In the genomic region with DNA sequence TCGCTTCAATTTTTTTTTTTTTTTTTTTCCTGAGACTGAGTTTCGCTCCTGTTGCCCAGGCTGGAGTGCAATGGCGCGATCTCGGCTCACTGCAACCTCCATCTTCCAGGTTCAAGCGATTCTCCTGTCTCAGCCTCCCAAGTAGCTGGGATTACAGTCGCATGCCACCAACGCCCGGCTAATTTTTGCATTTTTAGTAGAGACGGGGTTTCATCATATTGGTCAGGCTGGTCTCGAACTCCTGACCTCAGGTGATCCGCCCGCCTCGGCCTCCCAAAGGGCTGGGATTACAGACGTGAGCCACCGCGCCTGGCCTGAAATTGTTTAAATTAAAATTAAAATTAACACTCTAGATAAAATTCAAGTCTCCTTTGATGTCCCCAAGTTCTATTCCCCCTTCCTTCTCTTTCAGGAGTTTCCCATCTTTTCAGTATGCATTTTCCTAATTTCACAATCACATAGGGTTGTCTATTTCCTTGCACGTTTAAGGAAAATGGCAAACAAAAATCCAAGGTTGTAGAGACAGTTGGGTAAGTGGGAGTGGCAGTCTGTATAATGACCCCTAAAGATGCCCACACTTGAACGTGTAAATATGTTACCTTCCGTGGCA, we compare ENCODE assay signal across 10 cellular contexts. TPM values are rescaled to one million over a fixed set of nuclear protein-coding genes. Genes with fewer than 3 reads are reported as not detected.
DNase-seq lines count a peak whose midpoint lies in the region; ATAC-seq and TF ChIP-seq lines count a peak whose summit lies in the region.
"Not testable (repeated sequence)": the region's sequence is repeated elsewhere in the genome, so short reads cannot be mapped to it uniquely, and the experiment has no call there.
"Had no signal": no experiment of that assay in that cellular context is flagged by ENCODE, and none has a peak within 500 bp of the region (broad histone marks: within the 10 kb centered on the region; RNA-seq: fewer than 3 reads in every experiment).

No MANE protein-coding gene starts in this region.

- H3K4me1 Mint-ChIP-seq in Calu3 (ENCODE audit: low read depth, unreplicated experiment) (peaks cover 35% of the 10 kb centered on the region), IgD-negative memory B cell (peaks cover 44 to 49% (median 48%) of the 10 kb centered on the region in 3 donors)
- H3K4me1 Mint-ChIP-seq in activated T-helper 1 cell treated with anti-CD3 and anti-CD28 coated beads, Interleukin-12 subunit alpha, Interleukin-12 subunit beta, Interleukin-2, Interleukin-4 antibody, amounts not matched to agents 30 ng/mL and 10 ng/mL and 1 ng/mL, durations not matched to agents 14 hours and 24 hours and 36 hours (ENCODE audit: low read depth), result peaks cover 64% of the 10 kb centered on the region

- not testable (repeated sequence) for H4K20me1 ChIP-seq in SK-N-SH (ENCODE audit: insufficient read depth)

- peak overlapping the region; percentile 92 for H2AFZ ChIP-seq in SK-N-SH (ENCODE audit: low read depth)

- H3F3A ChIP-seq in SK-N-SH (replicated peaks; ENCODE audit: insufficient read depth), result peaks cover 42% of the 10 kb centered on the region

- not testable (repeated sequence) for H3K9me2 ChIP-seq in SK-N-SH

- not testable (repeated sequence) for BruUV-seq in Calu3 (replicated peaks; lab: Mats Ljungman, UMichigan)

- not testable (repeated sequence) for TF ChIP-seq EP300 in SK-N-SH (IDR thresholded peaks at IDR 0.05; ENCODE audit: borderline replicate concordance in 1 of 2, low read depth in 1 of 2, low read length in 1 of 2); transverse colon (IDR thresholded peaks at IDR 0.05; ENCODE audit: low read depth)

- H3K9me3 Mint-ChIP-seq in Calu3 (ENCODE audit: low read depth, unreplicated experiment); IgD-negative memory B cell; activated T-helper 1 cell treated with anti-CD3 and anti-CD28 coated beads, Interleukin-12 subunit alpha, Interleukin-12 subunit beta, Interleukin-2, Interleukin-4 antibody, amounts not matched to agents 30 ng/mL and 10 ng/mL and 1 ng/mL, durations not matched to agents 14 hours and 24 hours and 36 hours: not testable (repeated sequence)

- peak overlapping the region; percentile 63; the same call in 1 of the 2 replicates for H3K9ac ChIP-seq in SK-N-SH

- not testable (repeated sequence) for DNase-seq in Calu3; SK-N-SH; activated T-helper 1 cell treated with anti-CD3 and anti-CD28 coated beads, Interleukin-12 subunit alpha, Interleukin-12 subunit beta, Interleukin-2, Interleukin-4 antibody, amounts not matched to agents 30 ng/mL and 10 ng/mL and 1 ng/mL, durations not matched to agents 14 hours and 24 hours and 36 hours (ENCODE audit: low spot score); dorsolateral prefrontal cortex; left lung; transverse colon

- peak overlapping the region; percentile 77 for H3K4me2 ChIP-seq in SK-N-SH

- H3K4me3 Mint-ChIP-seq in Calu3 (ENCODE audit: low read depth, unreplicated experiment) (peak overlapping the region; percentile 67), IgD-negative memory B cell (peak overlapping the region; percentile 68 to 97 (median 84))
- peak overlapping the region; percentile 83 for H3K4me3 Mint-ChIP-seq in activated T-helper 1 cell treated with anti-CD3 and anti-CD28 coated beads, Interleukin-12 subunit alpha, Interleukin-12 subunit beta, Interleukin-2, Interleukin-4 antibody, amounts not matched to agents 30 ng/mL and 10 ng/mL and 1 ng/mL, durations not matched to agents 14 hours and 24 hours and 36 hours

- TF ChIP-seq RAD21 in SK-N-SH (IDR thresholded peaks at IDR 0.05; ENCODE audit: low read length), result not testable (repeated sequence)

- H3K27me3 ChIP-seq in SK-N-SH (ENCODE audit: insufficient read depth); dorsolateral prefrontal cortex; left lung; neutrophil; transverse colon: not testable (repeated sequence)

- not testable (repeated sequence) for H3K27me3 Mint-ChIP-seq in Calu3 (ENCODE audit: unreplicated experiment); IgD-negative memory B cell; activated T-helper 1 cell treated with anti-CD3 and anti-CD28 coated beads, Interleukin-12 subunit alpha, Interleukin-12 subunit beta, Interleukin-2, Interleukin-4 antibody, amounts not matched to agents 30 ng/mL and 10 ng/mL and 1 ng/mL, durations not matched to agents 14 hours and 24 hours and 36 hours (ENCODE audit: insufficient read depth)

- in situ Hi-C loops in transverse colon (cut with MboI; ENCODE audit: low pct_ligation_motif_present in 1 of 4, low pct_unique_long_range_greater_than_20kb in 1 of 4, low sequenced_read_pairs in 3 of 4), result loop anchor here in 1 of 4 donors (5.0 kb wide), 1 partner anchor 101 kb away; a partner anchor contains a TSS

- WGBS in SK-N-SH (ENCODE audit: low lambda C conversion rate), result 25% methylated on average over 20 of the region's 20 CpGs
- WGBS in transverse colon (ENCODE audit: low coverage in 1 of 2), 2 donors, result 17 to 30% methylated on average over 15 to 20 of the region's 20 CpGs

- not testable (repeated sequence) for TF ChIP-seq POLR2A in transverse colon (IDR thresholded peaks at IDR 0.05)

- not testable (repeated sequence) for H3K9me3 ChIP-seq in SK-N-SH, left lung, neutrophil, transverse colon

- H3K79me2 ChIP-seq in SK-N-SH (ENCODE audit: insufficient read depth), result not testable (repeated sequence)

- not testable (repeated sequence) for H3K27ac ChIP-seq in SK-N-SH (ENCODE audit: low read depth in 2 of 2, low read length in 1 of 2); left lung; neutrophil
- H3K27ac ChIP-seq in dorsolateral prefrontal cortex (peak overlapping the region in 14 of 59 donors; percentile 27 to 97 (median 90)), transverse colon (peak overlapping the region in 2 of 4 donors; percentile 26 to 79)

- H3K4me3 ChIP-seq in SK-N-SH (ENCODE audit: low read depth in 2 of 2, low read length in 1 of 2), result peak overlapping the region; percentile 62 to 87
- peak overlapping the region in 56 of 59 donors; percentile 37 to 84 (median 67) for H3K4me3 ChIP-seq in dorsolateral prefrontal cortex
- peak overlapping the region; percentile 40 to 53 for H3K4me3 ChIP-seq in left lung
- H3K4me3 ChIP-seq in neutrophil (ENCODE audit: low read depth in 1 of 2, low read length in 1 of 2), result peak overlapping the region; percentile 66 to 72
- peak overlapping the region in 3 of 4 donors; percentile 31 to 62 (median 38) for H3K4me3 ChIP-seq in transverse colon

- not testable (repeated sequence) for TF ChIP-seq CTCF in Calu3 (IDR thresholded peaks at IDR 0.05; ENCODE audit: unreplicated experiment); SK-N-SH (IDR thresholded peaks at IDR 0.05); dorsolateral prefrontal cortex (IDR thresholded peaks at IDR 0.05 in 54 of 56, conservative IDR thresholded peaks at IDR 0.05 in 2 of 56; ENCODE audit: low read depth in 1 of 56, partially characterized antibody in 56 of 56); left lung (IDR thresholded peaks at IDR 0.05); neutrophil (IDR thresholded peaks at IDR 0.05); transverse colon (IDR thresholded peaks at IDR 0.05)

- POLR2A ChIA-PET in SK-N-SH (lab: Yijun Ruan, JAX), result interaction anchor here (0.6 kb wide), 1 partner anchor 101 kb away, joined by 3 read pairs; no protein-coding TSS in a partner anchor

- H3K4me1 ChIP-seq in SK-N-SH (ENCODE audit: control insufficient read depth in 1 of 2, insufficient read depth in 2 of 2, low read depth in 1 of 2, low read length in 1 of 2), result not testable (repeated sequence)
- H3K4me1 ChIP-seq in left lung (peaks cover 12 to 29% of the 10 kb centered on the region in 2 donors), neutrophil (ENCODE audit: control insufficient read depth in 1 of 2, insufficient read depth in 1 of 2, low read depth in 1 of 2, low read length in 1 of 2) (peaks cover 28% of the 10 kb centered on the region in 2 experiments), transverse colon (peaks cover 7 to 48% (median 12%) of the 10 kb centered on the region in 4 donors)

- H3K27ac Mint-ChIP-seq in Calu3 (ENCODE audit: unreplicated experiment) (peak overlapping the region; percentile 78), IgD-negative memory B cell (peak overlapping the region; percentile 71 to 100 (median 94))
- H3K27ac Mint-ChIP-seq in activated T-helper 1 cell treated with anti-CD3 and anti-CD28 coated beads, Interleukin-12 subunit alpha, Interleukin-12 subunit beta, Interleukin-2, Interleukin-4 antibody, amounts not matched to agents 30 ng/mL and 10 ng/mL and 1 ng/mL, durations not matched to agents 14 hours and 24 hours and 36 hours, result peak overlapping the region; percentile 46

- ATAC-seq in left lung, result not testable (repeated sequence)

- CTCF ChIA-PET in Calu3 (lab: Charles Lee), result interaction anchor here (0.5 to 1.0 kb wide), 8 partner anchors 9 to 207 kb away, joined by 3 to 6 read pairs (median 3); a partner anchor contains a TSS
- CTCF ChIA-PET in SK-N-SH (lab: Yijun Ruan, JAX), result interaction anchor here (0.6 to 9.3 kb wide), 9 partner anchors 10 to 114 kb away, joined by 3 to 115 read pairs (median 4); a partner anchor contains a TSS

- intact Hi-C loops in Calu3 (cut with micrococcal nuclease; ENCODE audit: unreplicated experiment), result loop anchor here (5.0 kb wide), 1 partner anchor 36 kb away; no protein-coding TSS in a partner anchor
- intact Hi-C loops in activated T-helper 1 cell treated with anti-CD3 and anti-CD28 coated beads, Interleukin-12 subunit alpha, Interleukin-12 subunit beta, Interleukin-2, Interleukin-4 antibody, amounts not matched to agents 30 ng/mL and 10 ng/mL and 1 ng/mL, durations not matched to agents 14 hours and 24 hours and 36 hours (cut with micrococcal nuclease), result loop anchor here (10.0 kb wide), 1 partner anchor 552 kb away; no protein-coding TSS in a partner anchor
- intact Hi-C loops in dorsolateral prefrontal cortex (cut with DNase I), result loop anchor here in 1 of 2 donors (10.0 kb wide), 1 partner anchor 682 kb away; no protein-coding TSS in a partner anchor
- intact Hi-C loops in left lung (cut with DNase I), result loop anchor here in 1 of 2 donors (5.0 kb wide), 1 partner anchor 101 kb away; a partner anchor contains a TSS
- intact Hi-C loops in transverse colon (cut with DNase I; ENCODE audit: low total_unique reads), result not testable (repeated sequence)

- H3K36me3 ChIP-seq in SK-N-SH (replicated peaks in 1 of 2; ENCODE audit: control insufficient read depth in 1 of 2, insufficient read depth in 2 of 2, low read length in 1 of 2); left lung; neutrophil; transverse colon: not testable (repeated sequence)

- H3K36me3 Mint-ChIP-seq in Calu3 (ENCODE audit: insufficient read depth, unreplicated experiment), result peaks cover 42% of the 10 kb centered on the region
- not testable (repeated sequence) for H3K36me3 Mint-ChIP-seq in IgD-negative memory B cell; activated T-helper 1 cell treated with anti-CD3 and anti-CD28 coated beads, Interleukin-12 subunit alpha, Interleukin-12 subunit beta, Interleukin-2, Interleukin-4 antibody, amounts not matched to agents 30 ng/mL and 10 ng/mL and 1 ng/mL, durations not matched to agents 14 hours and 24 hours and 36 hours (ENCODE audit: low read depth)

RNA-seq across cellular contexts. Expression of a gene that starts 9.4 kb away (rescaled TPM):
- total RNA-seq in Calu3 (2022) (25.8 and 31.8 TPM in 2 replicates), dorsolateral prefrontal cortex (10 to 100 TPM; 14.7 to 60.6 (median 28.2) TPM), left lung (10 to 100 TPM; 21.2 to 32.8 TPM), transverse colon (100 to 1,000 TPM in 1 of 4 donors, 10 to 100 TPM in 3; 22.2 to 223 (median 50.1) TPM)
- polyA plus RNA-seq in IgD-negative memory B cell (2.2 TPM), SK-N-SH (2012; rRNA removed) (8.0 and 10.4 TPM in 2 replicates)
- polyA plus RNA-seq in SK-N-SH (2012; cell fraction: cytosol; rRNA removed), result 3.8 and 5.6 TPM in 2 replicates
- polyA plus RNA-seq in SK-N-SH (2012; cell fraction: nucleus; rRNA removed), result 35.2 and 38.2 TPM in 2 replicates
- 28.3 and 30.5 TPM in 2 replicates for total RNA-seq in activated T-helper 1 cell treated with anti-CD3 and anti-CD28 coated beads, Interleukin-12 subunit alpha, Interleukin-12 subunit beta, Interleukin-2, Interleukin-4 antibody, amounts not matched to agents 30 ng/mL and 10 ng/mL and 1 ng/mL, durations not matched to agents 14 hours and 24 hours and 36 hours

RNA-seq across cellular contexts. Expression of a gene that starts 34.4 kb away (rescaled TPM):
- total RNA-seq in Calu3 (2022) (not detected in 2 replicates), dorsolateral prefrontal cortex (1 to 10 TPM in 30 of 120 experiments, under 1 TPM in 89, not detected in 1; 0.14 to 1.9 (median 0.70) TPM), left lung (under 1 TPM in 1 of 2 donors, not detected in 1; 0.10 TPM), transverse colon (not detected)
- polyA plus RNA-seq in IgD-negative memory B cell (0.20 TPM), SK-N-SH (2012; rRNA removed) (not detected in 2 replicates)
- not detected in 2 replicates for polyA plus RNA-seq in SK-N-SH (2012; cell fraction: cytosol; rRNA removed)
- polyA plus RNA-seq in SK-N-SH (2012; cell fraction: nucleus; rRNA removed), result not detected in 2 replicates
- total RNA-seq in activated T-helper 1 cell treated with anti-CD3 and anti-CD28 coated beads, Interleukin-12 subunit alpha, Interleukin-12 subunit beta, Interleukin-2, Interleukin-4 antibody, amounts not matched to agents 30 ng/mL and 10 ng/mL and 1 ng/mL, durations not matched to agents 14 hours and 24 hours and 36 hours, result not detected in 2 replicates
- total RNA-seq: cardiac septum, left ventricle myocardium superior had no signal
